In the genomic region with DNA sequence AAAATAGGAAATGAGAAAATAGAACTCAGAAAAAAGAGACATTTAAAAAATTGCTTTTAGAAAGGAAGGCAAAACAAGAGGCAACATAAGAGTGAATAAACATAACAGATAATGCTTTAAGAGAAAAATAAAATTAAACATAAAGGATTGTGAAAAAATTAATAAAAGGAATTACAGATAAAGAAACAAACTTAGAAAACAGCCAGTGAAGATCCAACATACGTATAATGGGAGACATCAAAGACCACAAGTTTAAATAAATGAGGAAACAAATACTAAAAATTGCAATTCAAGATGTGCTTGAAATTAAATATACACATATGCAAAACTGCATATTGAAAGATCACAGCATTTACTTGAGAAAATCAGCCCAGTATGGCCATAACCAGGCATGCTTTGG, we compare ENCODE assay signal across 1 cellular context.
TF ChIP-seq lines count a peak whose summit lies in the region.

No MANE protein-coding gene starts in this region.

TF ChIP-seq in HCT116, 20 proteins besides CTCF, POLR2A, EP300 and RAD21 (continued from another document):
- TF ChIP-seq, protein P1, sequence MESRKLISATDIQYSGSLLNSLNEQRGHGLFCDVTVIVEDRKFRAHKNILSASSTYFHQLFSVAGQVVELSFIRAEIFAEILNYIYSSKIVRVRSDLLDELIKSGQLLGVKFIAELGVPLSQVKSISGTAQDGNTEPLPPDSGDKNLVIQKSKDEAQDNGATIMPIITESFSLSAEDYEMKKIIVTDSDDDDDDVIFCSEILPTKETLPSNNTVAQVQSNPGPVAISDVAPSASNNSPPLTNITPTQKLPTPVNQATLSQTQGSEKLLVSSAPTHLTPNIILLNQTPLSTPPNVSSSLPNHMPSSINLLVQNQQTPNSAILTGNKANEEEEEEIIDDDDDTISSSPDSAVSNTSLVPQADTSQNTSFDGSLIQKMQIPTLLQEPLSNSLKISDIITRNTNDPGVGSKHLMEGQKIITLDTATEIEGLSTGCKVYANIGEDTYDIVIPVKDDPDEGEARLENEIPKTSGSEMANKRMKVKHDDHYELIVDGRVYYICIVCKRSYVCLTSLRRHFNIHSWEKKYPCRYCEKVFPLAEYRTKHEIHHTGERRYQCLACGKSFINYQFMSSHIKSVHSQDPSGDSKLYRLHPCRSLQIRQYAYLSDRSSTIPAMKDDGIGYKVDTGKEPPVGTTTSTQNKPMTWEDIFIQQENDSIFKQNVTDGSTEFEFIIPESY (IDR thresholded peaks at IDR 0.05; ENCODE audit: extremely low read depth, insufficient replicate concordance, low read length) = no peak
- no peak for TF ChIP-seq ZFX (IDR thresholded peaks at IDR 0.05)
- no peak for TF ChIP-seq SRF (IDR thresholded peaks at IDR 0.05; ENCODE audit: low read depth)
- no peak for TF ChIP-seq EGR1 (IDR thresholded peaks at IDR 0.05; ENCODE audit: low read depth)
